ENCODE assay signal across 6 cellular contexts in the genomic region with DNA sequence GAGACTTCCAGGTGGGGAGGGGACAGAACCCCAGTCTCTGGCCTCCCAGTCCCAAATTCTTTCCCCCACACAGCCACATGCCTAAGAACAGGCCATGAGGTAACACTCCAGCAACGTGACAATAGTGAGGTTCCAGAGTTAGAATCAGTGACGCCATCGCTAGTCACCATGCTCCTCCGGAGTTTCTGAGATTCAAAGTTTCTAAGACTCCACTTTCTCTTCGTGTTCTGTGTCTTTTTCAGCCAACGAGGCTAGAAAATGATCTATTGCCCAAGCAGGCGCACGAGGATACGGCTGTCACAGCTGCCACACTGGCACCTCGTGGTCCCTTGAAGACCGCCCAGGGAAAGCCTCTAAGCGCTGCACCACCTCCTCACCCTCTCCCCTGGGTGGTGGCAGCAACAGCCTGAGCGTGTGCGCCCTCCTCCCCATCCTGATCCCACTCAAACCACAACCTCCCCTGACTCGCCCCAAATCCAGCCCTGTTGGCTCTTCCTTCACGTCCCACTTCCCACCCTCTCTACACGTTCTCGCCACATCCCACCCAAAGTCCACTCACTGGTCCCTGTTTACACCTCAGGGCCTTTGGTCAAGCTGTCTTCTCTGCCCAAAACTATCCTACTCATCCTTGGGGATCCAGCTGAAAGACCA. TPM values are rescaled to one million over a fixed set of nuclear protein-coding genes. Genes with fewer than 3 reads are reported as not detected.
A peak's percentile ranks its signal among the peaks of the same experiment; 100 is the strongest.
DNase-seq lines count a peak whose midpoint lies in the region; ATAC-seq and TF ChIP-seq lines count a peak whose summit lies in the region.

No MANE protein-coding gene starts in this region.

- no peaks in the 10 kb centered on the region for H3K27me3 ChIP-seq in HUES64 (ENCODE audit: insufficient read depth, low read length)
- H3K27me3 ChIP-seq in iPS-18a (ENCODE audit: control insufficient read depth, insufficient read depth, low read length) = no peaks in the 10 kb centered on the region
- no peaks in the 10 kb centered on the region for H3K27me3 ChIP-seq in stomach smooth muscle (ENCODE audit: control insufficient read depth in 1 of 2, insufficient read depth in 2 of 2, low read length in 2 of 2)

- H3K36me3 ChIP-seq in HUES64 (ENCODE audit: insufficient read depth, low read length) = no peaks in the 10 kb centered on the region
- H3K36me3 ChIP-seq in iPS-18a (ENCODE audit: control insufficient read depth, low read depth, low read length) = no peaks in the 10 kb centered on the region
- H3K36me3 ChIP-seq in stomach smooth muscle (ENCODE audit: control insufficient read depth in 2 of 2, insufficient read depth in 2 of 2, low read length in 2 of 2) = no peaks in the 10 kb centered on the region

- no peak for ATAC-seq in HG02642 (IDR thresholded peaks at IDR 0.05; ENCODE audit: poor library complexity, unreplicated experiment)

- no peak for TF ChIP-seq CTCF in C4-2B (conservative IDR thresholded peaks at IDR 0.05)

- no peaks in the 10 kb centered on the region; the same call in 1 of the 2 replicates for H3K4me1 ChIP-seq in HUES64 (ENCODE audit: insufficient read depth, low read length)
- peaks cover 4% of the 10 kb centered on the region for H3K4me1 ChIP-seq in iPS-18a (ENCODE audit: control insufficient read depth, low read depth, low read length)
- peaks cover 25% of the 10 kb centered on the region for H3K4me1 ChIP-seq in stomach smooth muscle (ENCODE audit: control insufficient read depth, insufficient read depth, low read length)

- H3K9me3 ChIP-seq in HUES64 (ENCODE audit: insufficient read depth, low read depth, low read length) = no peaks in the 10 kb centered on the region
- H3K9me3 ChIP-seq in iPS-18a (ENCODE audit: control insufficient read depth, low read depth, low read length) = no peaks in the 10 kb centered on the region
- H3K9me3 ChIP-seq in stomach smooth muscle (ENCODE audit: control insufficient read depth in 2 of 2, low read length in 2 of 2) = no peaks in the 10 kb centered on the region

- peak; percentile 76 for DNase-seq in activated CD8-positive, alpha-beta memory T cell treated with anti-CD3 and anti-CD28 coated beads, Interleukin-2, amount 50 U/mL, for 48 hours

- H3K9ac ChIP-seq in HUES64 (ENCODE audit: low read depth, low read length) (peak overlapping the region; percentile 79), iPS-18a (ENCODE audit: low read length) (peak overlapping the region; percentile 57), stomach smooth muscle (ENCODE audit: low read length in 2 of 2) (peak overlapping the region; percentile 84 to 90)

- H3K27ac ChIP-seq in C4-2B (peak overlapping the region; percentile 96), HUES64 (ENCODE audit: low read depth, low read length) (no peak overlapping the region; the same call in 1 of the 2 replicates), iPS-18a (ENCODE audit: low read length) (no peak overlapping the region), stomach smooth muscle (ENCODE audit: low read length) (peak overlapping the region; percentile 75)

- 60% methylated on average over 18 of the region's 18 CpGs for WGBS in HUES64

- peak overlapping the region; percentile 94 for H3K4me3 ChIP-seq in HUES64 (ENCODE audit: low read length)
- H3K4me3 ChIP-seq in iPS-18a (ENCODE audit: low read length) = peak overlapping the region; percentile 72
- peak overlapping the region; percentile 84 to 90 for H3K4me3 ChIP-seq in stomach smooth muscle (ENCODE audit: low read length in 2 of 2)

RNA-seq across cellular contexts. Expression of gene MCRIP1, which starts 1.0 kb away (rescaled TPM):
- polyA plus RNA-seq in HUES64 (2013, experiment 1 of 2) = 91.2 TPM
- 106 TPM for polyA plus RNA-seq in HUES64 (2013, experiment 2 of 2)

RNA-seq across cellular contexts. Expression of gene PPP1R27, which starts 2.8 kb away (rescaled TPM):
- not detected for polyA plus RNA-seq in HUES64 (2013, experiment 1 of 2)
- polyA plus RNA-seq in HUES64 (2013, experiment 2 of 2) = not detected

RNA-seq across cellular contexts. Expression of gene GCGR, which starts 28.1 kb away (rescaled TPM):
- not detected for polyA plus RNA-seq in HUES64 (2013, experiment 1 of 2)
- polyA plus RNA-seq in HUES64 (2013, experiment 2 of 2) = not detected

RNA-seq across cellular contexts. Expression of gene P4HB, which starts 28.3 kb away (rescaled TPM):
- polyA plus RNA-seq in HUES64 (2013, experiment 1 of 2) = 276 TPM
- polyA plus RNA-seq in HUES64 (2013, experiment 2 of 2) = 272 TPM

RNA-seq across cellular contexts. Expression of gene ARHGDIA, which starts 39.1 kb away (rescaled TPM):
- polyA plus RNA-seq in HUES64 (2013, experiment 1 of 2) = 172 TPM
- 174 TPM for polyA plus RNA-seq in HUES64 (2013, experiment 2 of 2)

Comparison
In these comparisons a context has a peak if more than half of its experiments do, and no peak if none do; other contexts are left out.
1. H3K27ac ChIP-seq: peak in C4-2B (single experiment) and stomach smooth muscle (single experiment); none in HUES64 (single experiment) and iPS-18a (single experiment).
2. Peak in every context shown above with its lines, with median percentiles within 50 percentile points of each other: H3K4me3 ChIP-seq and H3K9ac ChIP-seq.